ENCODE assay signal across 8 cellular contexts in genomic region chr17:38349097-38349904, GRCh38. TPM values are rescaled to one million over a fixed set of nuclear protein-coding genes. Genes with fewer than 3 reads are reported as not detected.
DNase-seq lines count a peak whose midpoint lies in the region; ATAC-seq and TF ChIP-seq lines count a peak whose summit lies in the region.

No MANE protein-coding gene starts in this region.

- intact Hi-C loops in HCT116 (cut with micrococcal nuclease) (loop anchor here (1.0 to 2.0 kb wide), 2 partner anchors 65 to 318 kb away; no protein-coding TSS in a partner anchor), left colon (cut with DNase I, micrococcal nuclease) (loop anchor here (2.0 to 5.0 kb wide), 2 partner anchors 66 to 68 kb away; no protein-coding TSS in a partner anchor)

- CTCF ChIA-PET in HCT116 (lab: Charles Lee) = interaction anchor here (0.6 to 3.9 kb wide), 26 partner anchors 9 to 318 kb away, joined by 3 to 65 read pairs (median 4); no protein-coding TSS in a partner anchor

- POLR2A ChIA-PET in HCT116 (lab: Charles Lee) = interaction anchor here (2.0 kb wide), 1 partner anchor 65 kb away, joined by 13 read pairs; no protein-coding TSS in a partner anchor

- no TSS peak for BruUV-seq in HCT116 (replicated peaks; lab: Mats Ljungman, UMichigan)

- no peak overlapping the region for H3K4me2 ChIP-seq in HCT116 (ENCODE audit: low read length)

- TF ChIP-seq RAD21 in HCT116 (IDR thresholded peaks at IDR 0.05; ENCODE audit: low read depth) = peak; percentile 82

- H3K27ac Mint-ChIP-seq in central memory CD8-positive, alpha-beta T cell (ENCODE audit: low read depth) = no peak overlapping the region

- H3K9ac ChIP-seq in HCT116 (ENCODE audit: low read length) = no peak overlapping the region

- H3K27ac ChIP-seq in HCT116 (ENCODE audit: low read depth, low read length) = no peak overlapping the region

- no peaks in the 10 kb centered on the region for H3K9me2 ChIP-seq in HCT116 (ENCODE audit: insufficient read depth)

- ATAC-seq in HCT116 (peak; percentile 66), left colon (peak; percentile 58), HG03571 (IDR thresholded peaks at IDR 0.05; ENCODE audit: unreplicated experiment) (no peak)
- peak; percentile 51 to 52 for ATAC-seq in activated CD4-positive, CD25-positive, alpha-beta regulatory T cell treated with anti-CD3 and anti-CD28 coated beads, Interleukin-2, amount 50 U/mL, for 24 hours
- ATAC-seq in central memory CD8-positive, alpha-beta T cell (replicated peaks; ENCODE audit: extremely low read depth, poor library complexity, severe bottlenecking) = peak; percentile 49

- RAD21 ChIA-PET in HCT116 (lab: Charles Lee; ENCODE audit: low non-redundant PET in 1 of 2, low total read pairs in 2 of 2, uncharacterized antibody in 2 of 2, unreplicated experiment in 2 of 2) = interaction anchor here (1.0 to 1.5 kb wide), 3 partner anchors 54 to 65 kb away, joined by 5 to 16 read pairs (median 5); no protein-coding TSS in a partner anchor

- no peak for TF ChIP-seq POLR2A in HCT116 (IDR thresholded peaks at IDR 0.05; ENCODE audit: borderline replicate concordance, extremely low read depth, insufficient read depth, insufficient read length)

- H3K79me2 ChIP-seq in HCT116 (ENCODE audit: insufficient read depth, low read length) = peaks cover 16% of the 10 kb centered on the region

- no peaks in the 10 kb centered on the region for H3K9me3 Mint-ChIP-seq in central memory CD8-positive, alpha-beta T cell

- no peak overlapping the region for H2AFZ ChIP-seq in HCT116 (ENCODE audit: low read depth, low read length, poor library complexity, severe bottlenecking)

- H4K20me1 ChIP-seq in HCT116 (ENCODE audit: insufficient read depth) = no peaks in the 10 kb centered on the region

- H3K4me1 ChIP-seq in HCT116 (ENCODE audit: control insufficient read depth in 1 of 2, insufficient read depth in 2 of 2, low read length in 2 of 2) = peaks cover 4 to 32% of the 10 kb centered on the region in 2 experiments; a peak in 3 of 4 replicates

- peaks cover 7% of the 10 kb centered on the region for H3K27me3 Mint-ChIP-seq in central memory CD8-positive, alpha-beta T cell

- H3K36me3 Mint-ChIP-seq in central memory CD8-positive, alpha-beta T cell (ENCODE audit: insufficient read depth) = peaks cover 4% of the 10 kb centered on the region

- no peaks in the 10 kb centered on the region for H3K9me3 ChIP-seq in HCT116 (ENCODE audit: control insufficient read depth in 1 of 2, insufficient read depth in 1 of 2, low read depth in 1 of 2, low read length in 2 of 2)

- no peak overlapping the region for H3K4me3 ChIP-seq in HCT116 (replicated peaks in 1 of 2; ENCODE audit: low read depth in 1 of 2, low read length in 2 of 2)

- peak; percentile 80 for DNase-seq in AG08396 (ENCODE audit: low spot score)
- DNase-seq in HCT116 (ENCODE audit: low read depth, low spot score) = peak; percentile 56
- peak; percentile 85 for DNase-seq in NCI-H460 (ENCODE audit: extremely low read depth, low read depth)
- DNase-seq in central memory CD8-positive, alpha-beta T cell (ENCODE audit: low spot score in 2 of 2) = peak; percentile 75 to 77
- DNase-seq in left colon = peak; percentile 77 to 91
- DNase-seq in stimulated activated CD4-positive, alpha-beta T cell treated with anti-CD3 and anti-CD28 coated beads, Interleukin-4, amount 100 ng/mL, for 1 hour = peak; percentile 86

- peaks cover 25% of the 10 kb centered on the region for H3K4me1 Mint-ChIP-seq in central memory CD8-positive, alpha-beta T cell

- peak; percentile 83 to 99 (median 90) for TF ChIP-seq CTCF in HCT116 (IDR thresholded peaks at IDR 0.05 in 2 of 3, conservative IDR thresholded peaks at IDR 0.05 in 1 of 3; ENCODE audit: borderline replicate concordance in 1 of 3, insufficient read depth in 1 of 3, low read depth in 2 of 3, low read length in 2 of 3)

- no peak overlapping the region for H3K4me3 Mint-ChIP-seq in central memory CD8-positive, alpha-beta T cell

- no peaks in the 10 kb centered on the region for H3K36me3 ChIP-seq in HCT116 (ENCODE audit: control insufficient read depth in 1 of 2, insufficient read depth in 2 of 2, low read length in 2 of 2)

- no peaks in the 10 kb centered on the region for H3K27me3 ChIP-seq in HCT116 (ENCODE audit: insufficient read depth, low read length)

TF ChIP-seq in HCT116, 20 proteins besides CTCF, POLR2A, EP300 and RAD21:
- no peak for TF ChIP-seq JUND (IDR thresholded peaks at IDR 0.05)
- TF ChIP-seq CBX3 (IDR thresholded peaks at IDR 0.05; ENCODE audit: low read depth) = no peak
- TF ChIP-seq, protein P1, sequence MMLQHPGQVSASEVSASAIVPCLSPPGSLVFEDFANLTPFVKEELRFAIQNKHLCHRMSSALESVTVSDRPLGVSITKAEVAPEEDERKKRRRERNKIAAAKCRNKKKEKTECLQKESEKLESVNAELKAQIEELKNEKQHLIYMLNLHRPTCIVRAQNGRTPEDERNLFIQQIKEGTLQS (IDR thresholded peaks at IDR 0.05) = no peak
- TF ChIP-seq POLR2AphosphoS5 (IDR thresholded peaks at IDR 0.05; ENCODE audit: low read depth, low read length) = 0 out of 2 replicates have a peak, but pooled peaks have one; percentile 25
- no peak for TF ChIP-seq SRF (IDR thresholded peaks at IDR 0.05; ENCODE audit: low read depth)
- no peak for TF ChIP-seq FOSL1 (IDR thresholded peaks at IDR 0.05; ENCODE audit: low read depth)
- no peak for TF ChIP-seq ELF1 (IDR thresholded peaks at IDR 0.05; ENCODE audit: borderline replicate concordance, low read depth)
- TF ChIP-seq, protein P2, sequence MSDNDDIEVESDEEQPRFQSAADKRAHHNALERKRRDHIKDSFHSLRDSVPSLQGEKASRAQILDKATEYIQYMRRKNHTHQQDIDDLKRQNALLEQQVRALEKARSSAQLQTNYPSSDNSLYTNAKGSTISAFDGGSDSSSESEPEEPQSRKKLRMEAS (IDR thresholded peaks at IDR 0.05) = no peak
- peak; percentile 57 for TF ChIP-seq YY1 (IDR thresholded peaks at IDR 0.05; ENCODE audit: extremely low read depth, insufficient replicate concordance, low read depth, low read length)

RNA-seq across cellular contexts. Expression of gene SOCS7, which starts 2.3 kb away (rescaled TPM):
- total RNA-seq in HCT116 (2021; ENCODE audit: unreplicated experiment) (49.9 TPM), left colon (10 to 100 TPM; 11.3 to 12.6 TPM)
- 39.1 and 43.2 TPM in 2 replicates for polyA plus RNA-seq in HCT116 (2012)
- 24.6 and 25.1 TPM in 2 replicates for total RNA-seq in NCI-H460 (2014; rRNA removed; shearing (Covaris generic))
- 10.3 and 15.2 TPM in 2 replicates for polyA plus RNA-seq in NCI-H460 (2014; cell fraction: nucleus; rRNA removed)

RNA-seq across cellular contexts. Expression of gene GPR179, which starts 5.5 kb away (rescaled TPM):
- 0.17 TPM for total RNA-seq in HCT116 (2021; ENCODE audit: unreplicated experiment)
- 0.12 and 0.17 TPM in 2 replicates for polyA plus RNA-seq in HCT116 (2012)
- total RNA-seq in NCI-H460 (2014; rRNA removed; shearing (Covaris generic)) = 0.03 and 0.05 TPM in 2 replicates
- polyA plus RNA-seq in NCI-H460 (2014; cell fraction: nucleus; rRNA removed) = not detected in 2 replicates
- total RNA-seq in left colon = under 1 TPM in 1 of 2 donors, not detected in 1; 0.03 TPM

RNA-seq across cellular contexts. Expression of gene MRPL45, which starts 52.3 kb away (rescaled TPM):
- 76.1 TPM for total RNA-seq in HCT116 (2021; ENCODE audit: unreplicated experiment)
- 45.1 and 66.9 TPM in 2 replicates for polyA plus RNA-seq in HCT116 (2012)
- total RNA-seq in NCI-H460 (2014; rRNA removed; shearing (Covaris generic)) = 98.8 and 103 TPM in 2 replicates
- polyA plus RNA-seq in NCI-H460 (2014; cell fraction: nucleus; rRNA removed) = 33.3 and 35.1 TPM in 2 replicates
- 10 to 100 TPM; 28.3 to 28.6 TPM for total RNA-seq in left colon
